In genomic region chr17:47297661-47298400, GRCh38 we compare ENCODE assay signal across 16 cellular contexts. TPM values are rescaled to one million over a fixed set of nuclear protein-coding genes. Genes with fewer than 3 reads are reported as not detected.
"Had no signal": no experiment of that assay in that cellular context is flagged by ENCODE, and none has a peak within 500 bp of the region (broad histone marks: within the 10 kb centered on the region; RNA-seq: fewer than 3 reads in every experiment).

No MANE protein-coding gene starts in this region.

- H3K27me3 ChIP-seq: adrenal gland, esophagus squamous epithelium, gastrocnemius medialis, suprapubic skin, upper lobe of left lung had no signal

- H3K4me1 Mint-ChIP-seq: T-helper 17 cell had no signal

- H3K9me3 Mint-ChIP-seq: activated T-helper 2 cell treated with anti-CD3 and anti-CD28 coated beads, Interferon-gamma antibody, Interleukin-2, Interleukin-4, amounts not matched to agents 10 μg/mL and 5 μg/mL and 100 μg/mL, durations not matched to agents 14 hours and 24 hours and 36 hours had no signal

- DNase-seq: activated CD4-positive, alpha-beta T cell treated with anti-CD3 and anti-CD28 coated beads, Interleukin-2, amount 50 U/mL, for 1 hour; activated naive CD4-positive, alpha-beta T cell treated with anti-CD3 and anti-CD28 coated beads, Interleukin-2, amount 50 U/mL, for 16 hours; esophagus squamous epithelium; gastrocnemius medialis; kidney; mesendoderm; nephron progenitor cell; stimulated activated CD4-positive, alpha-beta T cell treated with anti-CD3 and anti-CD28 coated beads, Interleukin-12 subunit alpha, Interleukin-12 subunit beta, amount 100 ng/mL, for 4 hours; stimulated activated naive CD4-positive, alpha-beta T cell treated with Interleukin-2 at 50 U/mL for 16 hours; T-helper 17 cell; upper lobe of left lung had no signal

- H3K36me3 ChIP-seq: adrenal gland, gastrocnemius medialis, upper lobe of left lung had no signal

- H3K4me1 ChIP-seq: gastrocnemius medialis, upper lobe of left lung had no signal

- H3K4me3 Mint-ChIP-seq: brain, nephron progenitor cell, T-helper 17 cell had no signal

- H3K4me3 ChIP-seq: adrenal gland, esophagus squamous epithelium, gastrocnemius medialis, suprapubic skin, upper lobe of left lung had no signal

- H3K9me3 ChIP-seq: adrenal gland, gastrocnemius medialis, suprapubic skin had no signal

- H3K27ac Mint-ChIP-seq: activated T-helper 2 cell treated with anti-CD3 and anti-CD28 coated beads, Interferon-gamma antibody, Interleukin-2, Interleukin-4, amounts not matched to agents 10 μg/mL and 5 μg/mL and 100 μg/mL, durations not matched to agents 14 hours and 24 hours and 36 hours; nephron progenitor cell; T-helper 17 cell had no signal

- H3K27ac ChIP-seq: adrenal gland, esophagus squamous epithelium, gastrocnemius medialis, suprapubic skin, upper lobe of left lung had no signal

- ATAC-seq: gastrocnemius medialis, sciatic nerve, T-helper 17 cell had no signal

RNA-seq across cellular contexts. Expression of gene ITGB3, which starts 44.2 kb away (rescaled TPM):
- total RNA-seq: activated T-helper 2 cell treated with anti-CD3 and anti-CD28 coated beads, Interferon-gamma antibody, Interleukin-2, Interleukin-4, amounts not matched to agents 10 μg/mL and 5 μg/mL and 100 μg/mL, durations not matched to agents 14 hours and 24 hours and 36 hours had no signal
